In the genomic region with DNA sequence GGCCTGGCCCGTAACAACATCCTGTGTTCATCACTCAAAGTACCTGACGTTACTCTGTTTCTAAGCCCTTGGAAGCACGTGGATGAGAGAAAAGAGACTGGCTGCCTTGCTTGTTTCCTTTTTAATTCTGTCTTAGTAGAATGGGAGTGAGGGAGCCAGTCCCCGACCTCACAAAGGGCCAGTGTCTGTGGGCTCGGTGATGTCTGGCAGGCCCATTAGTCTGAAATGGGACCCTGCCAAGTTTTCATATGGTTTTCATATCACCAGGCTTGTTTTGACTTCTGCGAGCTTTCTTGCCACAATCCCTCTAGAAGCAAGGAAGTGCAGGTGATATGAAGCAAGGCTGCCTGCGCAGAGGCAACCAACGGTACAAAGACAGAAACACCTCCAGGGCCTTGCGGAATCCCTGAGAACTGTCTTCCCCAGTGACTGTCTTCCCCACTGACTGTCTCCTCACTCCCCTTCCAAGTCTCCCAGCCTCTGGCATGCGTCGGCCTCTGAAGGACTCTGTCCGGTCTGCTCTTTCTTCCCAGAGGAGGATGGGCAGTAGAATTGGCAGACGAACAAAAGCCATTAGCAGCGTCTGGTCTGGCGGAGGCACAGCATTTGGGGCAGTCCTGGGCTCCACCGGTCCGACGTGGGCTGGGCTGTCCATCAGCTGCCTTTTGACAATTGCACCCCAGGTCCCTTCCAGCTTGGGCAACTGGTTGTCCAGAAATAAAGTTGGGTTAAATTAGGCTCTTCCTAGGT, we compare ENCODE assay signal across 16 cellular contexts. TPM values are rescaled to one million over a fixed set of nuclear protein-coding genes. Genes with fewer than 3 reads are reported as not detected.
DNase-seq lines count a peak whose midpoint lies in the region; TF ChIP-seq lines count a peak whose summit lies in the region.
"Had no signal": no experiment of that assay in that cellular context is flagged by ENCODE, and none has a peak within 500 bp of the region (broad histone marks: within the 10 kb centered on the region; RNA-seq: fewer than 3 reads in every experiment).

No MANE protein-coding gene starts in this region.

- H3K36me3 ChIP-seq in transverse colon (no peaks in the 10 kb centered on the region), MG63 (no peaks in the 10 kb centered on the region)
- H3K36me3 ChIP-seq: uterus had no signal

- intact Hi-C loops in transverse colon (cut with DNase I; ENCODE audit: low total_unique reads): no loop called here

- no peak for TF ChIP-seq EP300 in transverse colon (IDR thresholded peaks at IDR 0.05; ENCODE audit: low read depth)

- 75% methylated on average over 18 of the region's 18 CpGs; no CpG with 5 or more reads in 1 of the 2 donors for WGBS in transverse colon (ENCODE audit: low coverage in 1 of 2), 2 donors

- H3K27ac ChIP-seq in C4-2B: peak overlapping the region; percentile 33; the same call in 1 of the 2 replicates
- H3K27ac ChIP-seq in transverse colon: peak overlapping the region in 1 of 4 donors; percentile 46
- H3K27ac ChIP-seq: uterus had no signal

- H3K9me3 ChIP-seq in transverse colon (no peaks in the 10 kb centered on the region), MG63 (no peaks in the 10 kb centered on the region)
- H3K9me3 ChIP-seq: uterus had no signal

- in situ Hi-C loops in astrocyte of the spinal cord (cut with HindIII; ENCODE audit: low sequenced_read_pairs) (no loop called here), transverse colon (cut with MboI; ENCODE audit: low pct_ligation_motif_present in 1 of 4, low pct_unique_long_range_greater_than_20kb in 1 of 4, low sequenced_read_pairs in 3 of 4) (no loop called here)

- H3K4me3 ChIP-seq in astrocyte of the spinal cord (ENCODE audit: low read depth, low read length) (no peak overlapping the region), retinal pigment epithelial cell (ENCODE audit: low read length) (no peak overlapping the region), transverse colon (no peak overlapping the region), MG63 (no peak overlapping the region)
- H3K4me3 ChIP-seq: uterus had no signal

- H3K4me1 ChIP-seq in transverse colon: peaks cover 0 to 5% (median 3%) of the 10 kb centered on the region in 4 donors
- H3K4me1 ChIP-seq: uterus had no signal

- TF ChIP-seq POLR2A in transverse colon (IDR thresholded peaks at IDR 0.05): no peak

- H3K27me3 ChIP-seq in transverse colon: no peaks in the 10 kb centered on the region
- H3K27me3 ChIP-seq in MG63: no peaks in the 10 kb centered on the region
- H3K27me3 ChIP-seq: dorsolateral prefrontal cortex, uterus had no signal

- DNase-seq in astrocyte of the spinal cord (ENCODE audit: low read depth, low spot score): peak; percentile 38
- DNase-seq in hepatic stellate cell (ENCODE audit: low spot score): peak; percentile 28
- DNase-seq in retinal pigment epithelial cell (ENCODE audit: low read depth): peak; percentile 66
- no peak for DNase-seq in transverse colon
- no peak for DNase-seq in activated gamma-delta T cell (lab: John Stamatoyannopoulos, UW)
- no peak for DNase-seq in MG63
- DNase-seq in HT-29 (ENCODE audit: low spot score): no peak
- DNase-seq: activated T-cell treated with anti-CD3 and anti-CD28 coated beads, Interleukin-2, amount 50 U/mL, for 24 hours; AML-193; amniotic stem cell; kidney glomerular epithelial cell; T-cell; uterus had no signal

- TF ChIP-seq CTCF in C4-2B (conservative IDR thresholded peaks at IDR 0.05) (no peak), astrocyte of the spinal cord (IDR thresholded peaks at IDR 0.05; ENCODE audit: low read depth, low read length) (no peak), retinal pigment epithelial cell (conservative IDR thresholded peaks at IDR 0.05; ENCODE audit: low read depth, low read length) (no peak), transverse colon (IDR thresholded peaks at IDR 0.05) (no peak)

RNA-seq across cellular contexts. Expression of gene RASL11B, which starts 20.2 kb away (rescaled TPM):
- total RNA-seq in transverse colon: under 1 TPM in 2 of 4 donors, not detected in 2; 0.55 to 0.64 TPM
- 1.2 TPM in 1 of 2 replicates, not detected in the other for total RNA-seq in MG63 (2014; rRNA removed; shearing (Covaris generic); ENCODE audit: low replicate concordance)
- not detected in 2 replicates for total RNA-seq in HT-29 (2014; rRNA removed; shearing (Covaris generic))
- total RNA-seq: HT1080 had no signal

Comparison
In these comparisons a context has a peak if more than half of its experiments do, and no peak if none do; other contexts are left out.
1. DNase-seq: peak in astrocyte of the spinal cord (single experiment), hepatic stellate cell (single experiment) and retinal pigment epithelial cell (single experiment); none in transverse colon (single experiment), activated gamma-delta T cell (single experiment), MG63 (single experiment) and HT-29 (single experiment).